1 cellular context compared by ENCODE assay signal in genomic region chr15:63892794-63893441, GRCh38.
TF ChIP-seq lines count a peak whose summit lies in the region.

No MANE protein-coding gene starts in this region.

TF ChIP-seq in SK-N-SH treated with all-trans-retinoic acid at 6 μM for 48 hours, 23 proteins besides CTCF, POLR2A, EP300 and RAD21 (continued from another document):
- TF ChIP-seq POU6F1 (CRISPR knock-in tag; IDR thresholded peaks at IDR 0.05; ENCODE audit: borderline replicate concordance, low read depth) (no peak), ZFP3 (CRISPR knock-in tag; IDR thresholded peaks at IDR 0.05) (no peak), ZFP30 (CRISPR knock-in tag; IDR thresholded peaks at IDR 0.05) (no peak), ZNF8 (CRISPR knock-in tag; IDR thresholded peaks at IDR 0.05) (no peak)
